Comparison of ENCODE assay signal across 8 cellular contexts in genomic region chr9:109520475-109521132, GRCh38. TPM values are rescaled to one million over a fixed set of nuclear protein-coding genes. Genes with fewer than 3 reads are reported as not detected.
DNase-seq lines count a peak whose midpoint lies in the region; ATAC-seq and TF ChIP-seq lines count a peak whose summit lies in the region.

No MANE protein-coding gene starts in this region.

- H3K27ac Mint-ChIP-seq in neural progenitor cell, result no peak overlapping the region

- peak; percentile 77 for ATAC-seq in GM18870 (IDR thresholded peaks at IDR 0.05; ENCODE audit: unreplicated experiment)
- ATAC-seq in HG03103 (IDR thresholded peaks at IDR 0.05; ENCODE audit: low read depth, unreplicated experiment), result peak; percentile 91

- H3K4me3 Mint-ChIP-seq in neural progenitor cell, result no peak overlapping the region

- H3K4me2 ChIP-seq in neural progenitor cell, result no peak overlapping the region

- H3K36me3 ChIP-seq in neural progenitor cell, result no peaks in the 10 kb centered on the region

- no peak overlapping the region for H3K4me3 ChIP-seq in WI38 (ENCODE audit: low read depth, low read length)
- H3K4me3 ChIP-seq in fibroblast of the aortic adventitia (ENCODE audit: low read depth, low read length), result no peak overlapping the region
- no peak overlapping the region for H3K4me3 ChIP-seq in neural progenitor cell

- no peaks in the 10 kb centered on the region for H3K79me2 ChIP-seq in neural progenitor cell (ENCODE audit: low read depth)

- H3K4me1 ChIP-seq in neural progenitor cell, result peaks cover 11% of the 10 kb centered on the region

- H3K9me3 Mint-ChIP-seq in neural progenitor cell, result no peaks in the 10 kb centered on the region

- H4K20me1 ChIP-seq in neural progenitor cell (ENCODE audit: low read depth), result no peaks in the 10 kb centered on the region

- H3K27me3 Mint-ChIP-seq in neural progenitor cell (ENCODE audit: insufficient read depth, low read depth), result no peaks in the 10 kb centered on the region

- H3K4me1 Mint-ChIP-seq in neural progenitor cell, result peaks cover 3% of the 10 kb centered on the region

- no peak overlapping the region for H2AFZ ChIP-seq in neural progenitor cell (replicated peaks)

- H3K36me3 Mint-ChIP-seq in neural progenitor cell, result no peaks in the 10 kb centered on the region

- TF ChIP-seq CTCF in WI38 (IDR thresholded peaks at IDR 0.05; ENCODE audit: low read depth, low read length), result peak; percentile 94
- peak; percentile 90 for TF ChIP-seq CTCF in fibroblast of the aortic adventitia (IDR thresholded peaks at IDR 0.05; ENCODE audit: insufficient read depth, low read length)
- TF ChIP-seq CTCF in neural progenitor cell (IDR thresholded peaks at IDR 0.05), result peak; percentile 89

- H3F3A ChIP-seq in neural progenitor cell (ENCODE audit: low read depth), result peaks cover 5% of the 10 kb centered on the region

- no peak overlapping the region for H3K27ac ChIP-seq in neural progenitor cell

- no peaks in the 10 kb centered on the region for H3K9me3 ChIP-seq in neural progenitor cell (ENCODE audit: low read depth)

- no peak overlapping the region for H3K9ac ChIP-seq in neural progenitor cell

- peak; percentile 68 for DNase-seq in COR-L47 (lab: John Stamatoyannopoulos, UW)
- DNase-seq in NCI-H2107 treated with DMSO at 0.1 percent for 48 hours (lab: John Stamatoyannopoulos, UW; ENCODE audit: unreplicated experiment), result peak; percentile 72
- peak; percentile 72 for DNase-seq in fibroblast of the aortic adventitia (ENCODE audit: low read depth)
- DNase-seq in neural progenitor cell (ENCODE audit: low spot score), result peak; percentile 85
- DNase-seq in activated CD4-positive, CD25-positive, alpha-beta regulatory T cell treated with anti-CD3 and anti-CD28 coated beads, Interleukin-2, amount 50 U/mL, for 72 hours, result no peak

- H3K27me3 ChIP-seq in neural progenitor cell, result no peaks in the 10 kb centered on the region

RNA-seq across cellular contexts. Expression of gene PTPN3, which starts 22.5 kb away (rescaled TPM):
- total RNA-seq in fibroblast of the aortic adventitia (ENCODE audit: low replicate concordance), result 0.99 and 2.0 TPM in 2 replicates
- total RNA-seq in neural progenitor cell (ENCODE audit: low replicate concordance), result 2.2 and 2.4 TPM in 2 replicates
